In the genomic region with DNA sequence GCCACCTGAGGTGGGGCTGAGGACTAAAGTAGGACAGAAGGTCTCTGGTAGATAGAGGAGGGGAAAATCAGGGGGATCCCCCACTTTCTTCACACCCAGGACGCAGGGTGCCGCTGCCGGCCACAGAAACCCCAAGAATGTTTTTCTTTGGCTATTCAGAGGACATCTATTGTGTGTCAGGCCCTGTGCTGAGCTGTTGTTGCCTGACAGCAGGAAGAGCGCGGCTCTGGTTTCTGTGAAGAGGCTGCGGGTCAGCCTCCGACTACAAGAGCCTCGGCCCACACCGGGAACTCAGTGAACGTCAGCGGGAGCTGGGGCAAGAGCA, we compare ENCODE assay signal across 1 cellular context.
TF ChIP-seq lines count a peak whose summit lies in the region.

No MANE protein-coding gene starts in this region.

TF ChIP-seq in K562, 482 proteins besides CTCF, POLR2A, EP300 and RAD21 (continued from another document and continues in another):
- TF ChIP-seq ATF6 (CRISPR knock-in tag; IDR thresholded peaks at IDR 0.05) (0 out of 2 replicates have a peak, but pooled peaks have one; percentile 65), NFYB (IDR thresholded peaks at IDR 0.05; ENCODE audit: extremely low read depth, insufficient read length) (no peak), FOS (IDR thresholded peaks at IDR 0.05; ENCODE audit: extremely low read depth, insufficient read length) (no peak), EP400 (IDR thresholded peaks at IDR 0.05) (no peak), MTA1 (IDR thresholded peaks at IDR 0.05; ENCODE audit: borderline replicate concordance) (no peak), MITF (IDR thresholded peaks at IDR 0.05) (no peak), ZBTB17 (CRISPR knock-in tag; IDR thresholded peaks at IDR 0.05) (no peak; the same call in 1 of the 2 replicates), ZC3H11A (IDR thresholded peaks at IDR 0.05; ENCODE audit: low read depth, low read length) (no peak), NR2F6 (CRISPR knock-in tag; IDR thresholded peaks at IDR 0.05) (no peak), ZNF717 (CRISPR knock-in tag; IDR thresholded peaks at IDR 0.05) (no peak), NR4A1 (CRISPR knock-in tag; IDR thresholded peaks at IDR 0.05) (no peak), NR4A1 (tag; IDR thresholded peaks at IDR 0.05) (no peak), ELK1 (CRISPR knock-in tag; IDR thresholded peaks at IDR 0.05) (no peak), CC2D1A (IDR thresholded peaks at IDR 0.05) (no peak), CBFA2T3 (IDR thresholded peaks at IDR 0.05) (no peak), NR2C2 (CRISPR knock-in tag; IDR thresholded peaks at IDR 0.05) (no peak), NR2C2 (tag; IDR thresholded peaks at IDR 0.05) (peak; percentile 26), ZNF12 (CRISPR knock-in tag; IDR thresholded peaks at IDR 0.05) (peak; percentile 61; the same call in 1 of the 2 replicates), CBX1 (IDR thresholded peaks at IDR 0.05; ENCODE audit: low read depth) (no peak), ZMIZ1 (IDR thresholded peaks at IDR 0.05; ENCODE audit: low read depth in 2 of 2, low read length in 2 of 2) (no peak), HLTF (IDR thresholded peaks at IDR 0.05) (no peak), RHOXF2B (CRISPR knock-in tag; conservative IDR thresholded peaks at IDR 0.05) (no peak), TGIF2 (CRISPR knock-in tag; IDR thresholded peaks at IDR 0.05) (no peak), NR3C1 (CRISPR knock-in tag; IDR thresholded peaks at IDR 0.05) (no peak), ZNF232 (CRISPR knock-in tag; IDR thresholded peaks at IDR 0.05) (no peak), ZNF561 (CRISPR knock-in tag; conservative IDR thresholded peaks at IDR 0.05) (no peak), CBX2 (IDR thresholded peaks at IDR 0.05; ENCODE audit: insufficient read depth, low read length, poor library complexity, severe bottlenecking) (no peak)
- TF ChIP-seq, protein P1, sequence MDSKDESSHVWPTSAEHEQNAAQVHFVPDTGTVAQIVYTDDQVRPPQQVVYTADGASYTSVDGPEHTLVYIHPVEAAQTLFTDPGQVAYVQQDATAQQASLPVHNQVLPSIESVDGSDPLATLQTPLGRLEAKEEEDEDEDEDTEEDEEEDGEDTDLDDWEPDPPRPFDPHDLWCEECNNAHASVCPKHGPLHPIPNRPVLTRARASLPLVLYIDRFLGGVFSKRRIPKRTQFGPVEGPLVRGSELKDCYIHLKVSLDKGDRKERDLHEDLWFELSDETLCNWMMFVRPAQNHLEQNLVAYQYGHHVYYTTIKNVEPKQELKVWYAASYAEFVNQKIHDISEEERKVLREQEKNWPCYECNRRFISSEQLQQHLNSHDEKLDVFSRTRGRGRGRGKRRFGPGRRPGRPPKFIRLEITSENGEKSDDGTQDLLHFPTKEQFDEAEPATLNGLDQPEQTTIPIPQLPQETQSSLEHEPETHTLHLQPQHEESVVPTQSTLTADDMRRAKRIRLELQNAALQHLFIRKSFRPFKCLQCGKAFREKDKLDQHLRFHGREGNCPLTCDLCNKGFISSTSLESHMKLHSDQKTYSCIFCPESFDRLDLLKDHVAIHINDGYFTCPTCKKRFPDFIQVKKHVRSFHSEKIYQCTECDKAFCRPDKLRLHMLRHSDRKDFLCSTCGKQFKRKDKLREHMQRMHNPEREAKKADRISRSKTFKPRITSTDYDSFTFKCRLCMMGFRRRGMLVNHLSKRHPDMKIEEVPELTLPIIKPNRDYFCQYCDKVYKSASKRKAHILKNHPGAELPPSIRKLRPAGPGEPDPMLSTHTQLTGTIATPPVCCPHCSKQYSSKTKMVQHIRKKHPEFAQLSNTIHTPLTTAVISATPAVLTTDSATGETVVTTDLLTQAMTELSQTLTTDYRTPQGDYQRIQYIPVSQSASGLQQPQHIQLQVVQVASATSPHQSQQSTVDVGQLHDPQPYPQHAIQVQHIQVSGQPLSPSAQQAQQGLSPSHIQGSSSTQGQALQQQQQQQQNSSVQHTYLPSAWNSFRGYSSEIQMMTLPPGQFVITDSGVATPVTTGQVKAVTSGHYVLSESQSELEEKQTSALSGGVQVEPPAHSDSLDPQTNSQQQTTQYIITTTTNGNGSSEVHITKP (IDR thresholded peaks at IDR 0.05; ENCODE audit: partially characterized antibody) = no peak
- TF ChIP-seq, protein P2, sequence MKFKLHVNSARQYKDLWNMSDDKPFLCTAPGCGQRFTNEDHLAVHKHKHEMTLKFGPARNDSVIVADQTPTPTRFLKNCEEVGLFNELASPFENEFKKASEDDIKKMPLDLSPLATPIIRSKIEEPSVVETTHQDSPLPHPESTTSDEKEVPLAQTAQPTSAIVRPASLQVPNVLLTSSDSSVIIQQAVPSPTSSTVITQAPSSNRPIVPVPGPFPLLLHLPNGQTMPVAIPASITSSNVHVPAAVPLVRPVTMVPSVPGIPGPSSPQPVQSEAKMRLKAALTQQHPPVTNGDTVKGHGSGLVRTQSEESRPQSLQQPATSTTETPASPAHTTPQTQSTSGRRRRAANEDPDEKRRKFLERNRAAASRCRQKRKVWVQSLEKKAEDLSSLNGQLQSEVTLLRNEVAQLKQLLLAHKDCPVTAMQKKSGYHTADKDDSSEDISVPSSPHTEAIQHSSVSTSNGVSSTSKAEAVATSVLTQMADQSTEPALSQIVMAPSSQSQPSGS (CRISPR knock-in tag; IDR thresholded peaks at IDR 0.05) = no peak
- TF ChIP-seq, protein P3, sequence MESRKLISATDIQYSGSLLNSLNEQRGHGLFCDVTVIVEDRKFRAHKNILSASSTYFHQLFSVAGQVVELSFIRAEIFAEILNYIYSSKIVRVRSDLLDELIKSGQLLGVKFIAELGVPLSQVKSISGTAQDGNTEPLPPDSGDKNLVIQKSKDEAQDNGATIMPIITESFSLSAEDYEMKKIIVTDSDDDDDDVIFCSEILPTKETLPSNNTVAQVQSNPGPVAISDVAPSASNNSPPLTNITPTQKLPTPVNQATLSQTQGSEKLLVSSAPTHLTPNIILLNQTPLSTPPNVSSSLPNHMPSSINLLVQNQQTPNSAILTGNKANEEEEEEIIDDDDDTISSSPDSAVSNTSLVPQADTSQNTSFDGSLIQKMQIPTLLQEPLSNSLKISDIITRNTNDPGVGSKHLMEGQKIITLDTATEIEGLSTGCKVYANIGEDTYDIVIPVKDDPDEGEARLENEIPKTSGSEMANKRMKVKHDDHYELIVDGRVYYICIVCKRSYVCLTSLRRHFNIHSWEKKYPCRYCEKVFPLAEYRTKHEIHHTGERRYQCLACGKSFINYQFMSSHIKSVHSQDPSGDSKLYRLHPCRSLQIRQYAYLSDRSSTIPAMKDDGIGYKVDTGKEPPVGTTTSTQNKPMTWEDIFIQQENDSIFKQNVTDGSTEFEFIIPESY (CRISPR knock-in tag; IDR thresholded peaks at IDR 0.05) = no peak; the same call in 1 of the 2 replicates
- TF ChIP-seq, protein P4, sequence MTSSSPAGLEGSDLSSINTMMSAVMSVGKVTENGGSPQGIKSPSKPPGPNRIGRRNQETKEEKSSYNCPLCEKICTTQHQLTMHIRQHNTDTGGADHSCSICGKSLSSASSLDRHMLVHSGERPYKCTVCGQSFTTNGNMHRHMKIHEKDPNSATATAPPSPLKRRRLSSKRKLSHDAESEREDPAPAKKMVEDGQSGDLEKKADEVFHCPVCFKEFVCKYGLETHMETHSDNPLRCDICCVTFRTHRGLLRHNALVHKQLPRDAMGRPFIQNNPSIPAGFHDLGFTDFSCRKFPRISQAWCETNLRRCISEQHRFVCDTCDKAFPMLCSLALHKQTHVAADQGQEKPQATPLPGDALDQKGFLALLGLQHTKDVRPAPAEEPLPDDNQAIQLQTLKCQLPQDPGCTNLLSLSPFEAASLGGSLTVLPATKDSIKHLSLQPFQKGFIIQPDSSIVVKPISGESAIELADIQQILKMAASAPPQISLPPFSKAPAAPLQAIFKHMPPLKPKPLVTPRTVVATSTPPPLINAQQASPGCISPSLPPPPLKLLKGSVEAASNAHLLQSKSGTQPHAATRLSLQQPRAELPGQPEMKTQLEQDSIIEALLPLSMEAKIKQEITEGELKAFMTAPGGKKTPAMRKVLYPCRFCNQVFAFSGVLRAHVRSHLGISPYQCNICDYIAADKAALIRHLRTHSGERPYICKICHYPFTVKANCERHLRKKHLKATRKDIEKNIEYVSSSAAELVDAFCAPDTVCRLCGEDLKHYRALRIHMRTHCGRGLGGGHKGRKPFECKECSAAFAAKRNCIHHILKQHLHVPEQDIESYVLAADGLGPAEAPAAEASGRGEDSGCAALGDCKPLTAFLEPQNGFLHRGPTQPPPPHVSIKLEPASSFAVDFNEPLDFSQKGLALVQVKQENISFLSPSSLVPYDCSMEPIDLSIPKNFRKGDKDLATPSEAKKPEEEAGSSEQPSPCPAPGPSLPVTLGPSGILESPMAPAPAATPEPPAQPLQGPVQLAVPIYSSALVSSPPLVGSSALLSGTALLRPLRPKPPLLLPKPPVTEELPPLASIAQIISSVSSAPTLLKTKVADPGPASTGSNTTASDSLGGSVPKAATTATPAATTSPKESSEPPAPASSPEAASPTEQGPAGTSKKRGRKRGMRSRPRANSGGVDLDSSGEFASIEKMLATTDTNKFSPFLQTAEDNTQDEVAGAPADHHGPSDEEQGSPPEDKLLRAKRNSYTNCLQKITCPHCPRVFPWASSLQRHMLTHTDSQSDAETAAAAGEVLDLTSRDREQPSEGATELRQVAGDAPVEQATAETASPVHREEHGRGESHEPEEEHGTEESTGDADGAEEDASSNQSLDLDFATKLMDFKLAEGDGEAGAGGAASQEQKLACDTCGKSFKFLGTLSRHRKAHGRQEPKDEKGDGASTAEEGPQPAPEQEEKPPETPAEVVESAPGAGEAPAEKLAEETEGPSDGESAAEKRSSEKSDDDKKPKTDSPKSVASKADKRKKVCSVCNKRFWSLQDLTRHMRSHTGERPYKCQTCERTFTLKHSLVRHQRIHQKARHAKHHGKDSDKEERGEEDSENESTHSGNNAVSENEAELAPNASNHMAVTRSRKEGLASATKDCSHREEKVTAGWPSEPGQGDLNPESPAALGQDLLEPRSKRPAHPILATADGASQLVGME (CRISPR knock-in tag; IDR thresholded peaks at IDR 0.05) = no peak
- TF ChIP-seq, protein P5, sequence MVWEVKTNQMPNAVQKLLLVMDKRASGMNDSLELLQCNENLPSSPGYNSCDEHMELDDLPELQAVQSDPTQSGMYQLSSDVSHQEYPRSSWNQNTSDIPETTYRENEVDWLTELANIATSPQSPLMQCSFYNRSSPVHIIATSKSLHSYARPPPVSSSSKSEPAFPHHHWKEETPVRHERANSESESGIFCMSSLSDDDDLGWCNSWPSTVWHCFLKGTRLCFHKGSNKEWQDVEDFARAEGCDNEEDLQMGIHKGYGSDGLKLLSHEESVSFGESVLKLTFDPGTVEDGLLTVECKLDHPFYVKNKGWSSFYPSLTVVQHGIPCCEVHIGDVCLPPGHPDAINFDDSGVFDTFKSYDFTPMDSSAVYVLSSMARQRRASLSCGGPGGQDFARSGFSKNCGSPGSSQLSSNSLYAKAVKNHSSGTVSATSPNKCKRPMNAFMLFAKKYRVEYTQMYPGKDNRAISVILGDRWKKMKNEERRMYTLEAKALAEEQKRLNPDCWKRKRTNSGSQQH (CRISPR knock-in tag; IDR thresholded peaks at IDR 0.05) = no peak
